Comparison of ENCODE assay signal across 8 cellular contexts in the genomic region with DNA sequence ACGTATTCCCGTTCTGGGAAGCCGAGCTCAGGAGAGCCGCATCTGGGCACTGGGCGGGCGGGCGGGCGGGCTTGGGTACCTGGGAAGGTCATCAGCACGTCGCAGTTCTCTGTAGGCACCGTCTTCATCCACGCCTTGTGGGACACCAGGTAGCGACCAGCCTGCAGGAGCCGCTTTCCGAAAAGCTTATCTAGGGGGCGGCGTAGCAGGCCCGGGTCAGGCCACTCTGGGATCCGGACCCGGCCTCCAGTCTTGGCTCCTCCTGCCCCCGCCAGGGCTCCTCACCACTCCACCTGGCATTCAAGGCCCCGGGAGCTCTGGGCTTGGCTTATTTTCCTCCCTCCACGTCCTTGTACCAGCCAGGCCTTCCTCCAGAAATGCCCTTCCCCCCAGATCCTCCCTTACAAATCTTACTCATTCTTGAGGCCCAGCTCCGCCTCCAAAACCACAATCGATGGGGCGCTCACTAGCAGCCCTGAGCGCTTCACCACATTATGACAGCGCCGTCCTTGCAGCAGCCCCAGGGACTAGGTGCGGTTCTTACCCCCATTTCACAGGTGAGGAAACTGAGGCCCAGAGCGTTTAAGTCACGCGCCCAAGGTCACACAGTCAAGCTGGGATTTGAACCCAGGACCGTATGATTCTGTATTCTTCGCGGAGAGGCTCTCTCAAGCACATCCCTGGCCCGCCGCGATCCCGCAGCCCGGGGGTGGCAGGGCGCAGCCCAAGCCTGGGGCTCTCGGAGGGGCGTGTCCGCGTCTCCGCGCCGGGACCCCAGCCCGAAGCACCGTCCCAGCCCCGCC. TPM values are rescaled to one million over a fixed set of nuclear protein-coding genes. Genes with fewer than 3 reads are reported as not detected.
DNase-seq lines count a peak whose midpoint lies in the region; ATAC-seq and TF ChIP-seq lines count a peak whose summit lies in the region.

No MANE protein-coding gene starts in this region.

- H3K27me3 ChIP-seq in BJ (ENCODE audit: control insufficient read depth, insufficient read depth, low read length), result no peaks in the 10 kb centered on the region

- H3K36me3 ChIP-seq in BJ (ENCODE audit: control insufficient read depth, insufficient read depth, low read length), result no peaks in the 10 kb centered on the region; the same call in 1 of the 2 replicates
- H3K36me3 ChIP-seq in HEK293 (ENCODE audit: control insufficient read depth in 2 of 2, insufficient read depth in 1 of 2, low read length in 2 of 2), result peaks cover 0 to 24% of the 10 kb centered on the region in 2 experiments; a peak in 2 of 3 replicates

- peak overlapping the region; percentile 50 for H3K4me3 ChIP-seq in BJ (ENCODE audit: low read depth, low read length)
- H3K4me3 ChIP-seq in HEK293 (ENCODE audit: low read depth, low read length), result peak overlapping the region; percentile 72
- peak overlapping the region; percentile 63 for H3K4me3 ChIP-seq in astrocyte of the spinal cord (ENCODE audit: low read depth, low read length)

- TF ChIP-seq CTCF in BJ (IDR thresholded peaks at IDR 0.05; ENCODE audit: insufficient read depth, low read depth, low read length) (no peak), HEK293 (tag by site-specific recombination; IDR thresholded peaks at IDR 0.05) (no peak), astrocyte of the spinal cord (IDR thresholded peaks at IDR 0.05; ENCODE audit: low read depth, low read length) (no peak)

- peaks cover 8% of the 10 kb centered on the region for H3K4me1 ChIP-seq in HEK293 (ENCODE audit: control insufficient read depth, insufficient read depth, low read length)

- no peak for ATAC-seq in GM21723 (IDR thresholded peaks at IDR 0.05; ENCODE audit: unreplicated experiment)

- in situ Hi-C loops in astrocyte of the spinal cord (cut with HindIII; ENCODE audit: low sequenced_read_pairs), result no loop called here

- CTCF ChIA-PET in BJ (lab: Yijun Ruan, JAX) (interaction anchor here (0.6 to 2.2 kb wide), 6 partner anchors 13 to 58 kb away, joined by 3 to 10 read pairs (median 4); partner anchors contain the start of gene ABHD8), HEK293 (lab: Yijun Ruan, JAX) (interaction anchor here (0.6 to 2.4 kb wide), 12 partner anchors 13 to 999 kb away, joined by 3 to 9 read pairs (median 4); partner anchors contain the start of gene MRPL34)

- H3K9me3 ChIP-seq in HEK293 (ENCODE audit: control insufficient read depth, insufficient read depth, low read depth, low read length), result no peaks in the 10 kb centered on the region

- peak overlapping the region; percentile 57; the same call in 1 of the 2 replicates for H3K27ac ChIP-seq in HEK293 (ENCODE audit: extremely low read depth, low read depth, low read length)

- DNase-seq in BJ (ENCODE audit: low read depth) (no peak), T1000 (lab: John Stamatoyannopoulos, UW) (peak; percentile 55), astrocyte of the spinal cord (ENCODE audit: low read depth, low spot score) (peak; percentile 87), kidney glomerular epithelial cell (lab: John Stamatoyannopoulos, UW) (peak; percentile 68), NCI-H1436 treated with DMSO at 0.1 percent for 48 hours (lab: John Stamatoyannopoulos, UW) (no peak)
- DNase-seq in stimulated activated CD4-positive, alpha-beta T cell treated with anti-CD3 and anti-CD28 coated beads, TNF-alpha, amount 100 ng/mL, for 4 hours (ENCODE audit: low read depth in 3 of 3), result peak; percentile 45 to 62 (median 61)

- POLR2A ChIA-PET in BJ (lab: Charles Lee) (interaction anchor here (0.5 kb wide), 1 partner anchor 133 kb away, joined by 5 read pairs; no protein-coding TSS in a partner anchor), HEK293 (lab: Yijun Ruan, JAX) (interaction anchor here (0.6 to 7.6 kb wide), 11 partner anchors 9 to 202 kb away, joined by 3 to 64 read pairs (median 8); partner anchors contain the start of genes ABHD8, BABAM1, DDA1 and MRPL34)

TF ChIP-seq in HEK293, 187 proteins besides CTCF, POLR2A, EP300 and RAD21 (continues in another document):
- TF ChIP-seq ZNF571 (tag by site-specific recombination; IDR thresholded peaks at IDR 0.05) (no peak), ZNF747 (tag by site-specific recombination; IDR thresholded peaks at IDR 0.05) (no peak), ZNF677 (tag by site-specific recombination; IDR thresholded peaks at IDR 0.05) (no peak; the same call in 1 of the 2 replicates), ZNF391 (tag by site-specific recombination; IDR thresholded peaks at IDR 0.05; ENCODE audit: borderline replicate concordance, low read depth) (0 out of 2 replicates have a peak, but pooled peaks have one; percentile 59), GLI4 (tag by site-specific recombination; IDR thresholded peaks at IDR 0.05) (peak; percentile 84), ZSCAN23 (tag by site-specific recombination; IDR thresholded peaks at IDR 0.05) (no peak; the same call in 1 of the 2 replicates), ZNF843 (tag by site-specific recombination; IDR thresholded peaks at IDR 0.05) (no peak), ZNF2 (tag by site-specific recombination; IDR thresholded peaks at IDR 0.05) (peak; percentile 81; the same call in 1 of the 2 replicates), ZNF155 (tag by site-specific recombination; IDR thresholded peaks at IDR 0.05) (no peak), ZNF174 (tag by site-specific recombination; IDR thresholded peaks at IDR 0.05) (no peak), ZNF701 (tag by site-specific recombination; IDR thresholded peaks at IDR 0.05) (no peak), AEBP2 (tag by site-specific recombination; IDR thresholded peaks at IDR 0.05; ENCODE audit: borderline replicate concordance) (no peak), HOXD13 (CRISPR knock-in tag; IDR thresholded peaks at IDR 0.05; ENCODE audit: borderline replicate concordance) (no peak), SCRT2 (tag by site-specific recombination; IDR thresholded peaks at IDR 0.05) (no peak), ZNF473 (tag by site-specific recombination; IDR thresholded peaks at IDR 0.05) (no peak), ZNF248 (tag by site-specific recombination; IDR thresholded peaks at IDR 0.05) (no peak), ZBTB8A (tag by site-specific recombination; IDR thresholded peaks at IDR 0.05) (no peak), ZNF274 (IDR thresholded peaks at IDR 0.05; ENCODE audit: low read length) (no peak), ZNF274 (tag by site-specific recombination; IDR thresholded peaks at IDR 0.05; ENCODE audit: borderline replicate concordance) (no peak)
- TF ChIP-seq, protein P1, sequence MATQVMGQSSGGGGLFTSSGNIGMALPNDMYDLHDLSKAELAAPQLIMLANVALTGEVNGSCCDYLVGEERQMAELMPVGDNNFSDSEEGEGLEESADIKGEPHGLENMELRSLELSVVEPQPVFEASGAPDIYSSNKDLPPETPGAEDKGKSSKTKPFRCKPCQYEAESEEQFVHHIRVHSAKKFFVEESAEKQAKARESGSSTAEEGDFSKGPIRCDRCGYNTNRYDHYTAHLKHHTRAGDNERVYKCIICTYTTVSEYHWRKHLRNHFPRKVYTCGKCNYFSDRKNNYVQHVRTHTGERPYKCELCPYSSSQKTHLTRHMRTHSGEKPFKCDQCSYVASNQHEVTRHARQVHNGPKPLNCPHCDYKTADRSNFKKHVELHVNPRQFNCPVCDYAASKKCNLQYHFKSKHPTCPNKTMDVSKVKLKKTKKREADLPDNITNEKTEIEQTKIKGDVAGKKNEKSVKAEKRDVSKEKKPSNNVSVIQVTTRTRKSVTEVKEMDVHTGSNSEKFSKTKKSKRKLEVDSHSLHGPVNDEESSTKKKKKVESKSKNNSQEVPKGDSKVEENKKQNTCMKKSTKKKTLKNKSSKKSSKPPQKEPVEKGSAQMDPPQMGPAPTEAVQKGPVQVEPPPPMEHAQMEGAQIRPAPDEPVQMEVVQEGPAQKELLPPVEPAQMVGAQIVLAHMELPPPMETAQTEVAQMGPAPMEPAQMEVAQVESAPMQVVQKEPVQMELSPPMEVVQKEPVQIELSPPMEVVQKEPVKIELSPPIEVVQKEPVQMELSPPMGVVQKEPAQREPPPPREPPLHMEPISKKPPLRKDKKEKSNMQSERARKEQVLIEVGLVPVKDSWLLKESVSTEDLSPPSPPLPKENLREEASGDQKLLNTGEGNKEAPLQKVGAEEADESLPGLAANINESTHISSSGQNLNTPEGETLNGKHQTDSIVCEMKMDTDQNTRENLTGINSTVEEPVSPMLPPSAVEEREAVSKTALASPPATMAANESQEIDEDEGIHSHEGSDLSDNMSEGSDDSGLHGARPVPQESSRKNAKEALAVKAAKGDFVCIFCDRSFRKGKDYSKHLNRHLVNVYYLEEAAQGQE (tag by site-specific recombination; IDR thresholded peaks at IDR 0.05), result no peak
- TF ChIP-seq, protein P2, sequence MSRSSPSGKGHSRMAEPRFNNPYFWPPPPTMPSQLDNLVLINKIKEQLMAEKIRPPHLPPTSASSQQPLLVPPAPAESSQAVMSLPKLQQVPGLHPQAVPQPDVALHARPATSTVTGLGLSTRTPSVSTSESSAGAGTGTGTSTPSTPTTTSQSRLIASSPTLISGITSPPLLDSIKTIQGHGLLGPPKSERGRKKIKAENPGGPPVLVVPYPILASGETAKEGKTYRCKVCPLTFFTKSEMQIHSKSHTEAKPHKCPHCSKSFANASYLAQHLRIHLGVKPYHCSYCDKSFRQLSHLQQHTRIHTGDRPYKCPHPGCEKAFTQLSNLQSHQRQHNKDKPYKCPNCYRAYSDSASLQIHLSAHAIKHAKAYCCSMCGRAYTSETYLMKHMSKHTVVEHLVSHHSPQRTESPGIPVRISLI (tag by site-specific recombination; IDR thresholded peaks at IDR 0.05), result no peak

RNA-seq across cellular contexts. Expression of gene ANO8, which starts 0.8 kb away (rescaled TPM):
- 1.3 and 1.9 TPM in 2 replicates for polyA plus RNA-seq in BJ (2011; rRNA removed)
- polyA minus RNA-seq in BJ (2011; rRNA and poly(A)+ RNA removed), result 1.7 and 2.3 TPM in 2 replicates

RNA-seq across cellular contexts. Expression of gene GTPBP3, which starts 3.5 kb away (rescaled TPM):
- polyA plus RNA-seq in BJ (2011; rRNA removed), result 4.9 and 6.3 TPM in 2 replicates
- 2.8 and 5.5 TPM in 2 replicates for polyA minus RNA-seq in BJ (2011; rRNA and poly(A)+ RNA removed)

RNA-seq across cellular contexts. Expression of gene DDA1, which starts 24.4 kb away (rescaled TPM):
- polyA plus RNA-seq in BJ (2011; rRNA removed), result 52.7 and 55.6 TPM in 2 replicates
- polyA minus RNA-seq in BJ (2011; rRNA and poly(A)+ RNA removed), result 15.5 and 17.8 TPM in 2 replicates

RNA-seq across cellular contexts. Expression of gene MRPL34, which starts 28.1 kb away (rescaled TPM):
- polyA plus RNA-seq in BJ (2011; rRNA removed), result 19.9 and 26.3 TPM in 2 replicates
- polyA minus RNA-seq in BJ (2011; rRNA and poly(A)+ RNA removed), result 4.7 and 4.9 TPM in 2 replicates

RNA-seq across cellular contexts. Expression of gene ABHD8, which starts 30.6 kb away (rescaled TPM):
- 7.1 and 11.0 TPM in 2 replicates for polyA plus RNA-seq in BJ (2011; rRNA removed)
- 5.4 and 7.4 TPM in 2 replicates for polyA minus RNA-seq in BJ (2011; rRNA and poly(A)+ RNA removed)

Comparison
In these comparisons a context has a peak if more than half of its experiments do, and no peak if none do; other contexts are left out.
1. DNase-seq: peak in T1000 (single experiment), astrocyte of the spinal cord (single experiment), kidney glomerular epithelial cell (single experiment) and stimulated activated CD4-positive, alpha-beta T cell treated with anti-CD3 and anti-CD28 coated beads, TNF-alpha, amount 100 ng/mL, for 4 hours (3 of 3); none in BJ (single experiment) and NCI-H1436 treated with DMSO at 0.1 percent for 48 hours (single experiment).
2. Peak in every context shown above with its lines, with median percentiles within 50 percentile points of each other: H3K4me3 ChIP-seq.